In the genomic region with DNA sequence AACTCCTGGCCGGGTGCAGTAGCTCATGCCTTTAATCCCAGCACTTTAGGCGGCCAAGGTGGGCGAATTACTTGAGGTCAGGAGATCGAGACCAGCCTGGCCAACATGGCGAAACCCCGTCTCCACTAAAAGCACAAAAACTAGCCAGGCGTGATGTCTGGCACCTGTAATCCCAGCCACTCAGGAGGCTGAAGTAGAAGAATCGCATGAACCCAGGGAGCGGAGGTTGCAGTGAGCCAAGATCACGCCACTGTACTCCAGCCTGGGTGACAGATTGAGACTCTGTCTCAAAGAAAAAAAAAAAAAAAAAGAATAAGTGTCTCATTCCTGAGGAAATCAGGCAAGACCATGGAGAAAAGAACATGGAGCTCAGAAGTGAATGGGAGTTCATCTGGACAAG, we compare ENCODE assay signal across 8 cellular contexts. TPM values are rescaled to one million over a fixed set of nuclear protein-coding genes. Genes with fewer than 3 reads are reported as not detected.
DNase-seq lines count a peak whose midpoint lies in the region; ATAC-seq, FAIRE-seq and TF ChIP-seq lines count a peak whose summit lies in the region.
"Not testable (repeated sequence)": the region's sequence is repeated elsewhere in the genome, so short reads cannot be mapped to it uniquely, and the experiment has no call there.

No MANE protein-coding gene starts in this region.

- not testable (repeated sequence) for FAIRE-seq in A549 (lab: Jason Lieb, UNC)

- POLR2A ChIA-PET in A549 (lab: Yijun Ruan, JAX); activated CD4-positive, alpha-beta T cell treated with anti-CD3 and anti-CD28 coated beads for 36 hours (lab: Charles Lee): not testable (repeated sequence)

- not testable (repeated sequence) for H3K27me3 ChIP-seq in adipocyte (replicated peaks; ENCODE audit: control insufficient read depth, insufficient read depth, low read length); esophagus muscularis mucosa; right lobe of liver

- H3K4me3 Mint-ChIP-seq in activated CD4-positive, alpha-beta T cell treated with anti-CD3 and anti-CD28 coated beads for 36 hours: peak overlapping the region; percentile 86

- H3K4me3 ChIP-seq in A549 (peak overlapping the region; percentile 73; the same call in 2 of the 3 replicates), GM12864 (ENCODE audit: low read depth, low read length) (peak overlapping the region; percentile 91; the same call in 1 of the 2 replicates), NB4 (ENCODE audit: low read depth, low read length) (peak overlapping the region; percentile 86), adipocyte (ENCODE audit: low read length) (peak overlapping the region; percentile 90), esophagus muscularis mucosa (peak overlapping the region in 3 of 4 donors; percentile 76 to 88 (median 81)), right lobe of liver (peak overlapping the region in 2 of 3 donors; percentile 76 to 82), retinal pigment epithelial cell (ENCODE audit: low read length) (peak overlapping the region; percentile 96)

- H3K36me3 ChIP-seq in adipocyte (ENCODE audit: control insufficient read depth, insufficient read depth, low read length, severe bottlenecking): peaks cover 28% of the 10 kb centered on the region
- peaks cover 22 to 54% (median 33%) of the 10 kb centered on the region in 4 donors for H3K36me3 ChIP-seq in esophagus muscularis mucosa
- H3K36me3 ChIP-seq in right lobe of liver: peaks cover 0 to 17% (median 9%) of the 10 kb centered on the region in 4 donors

- not testable (repeated sequence) for H3K27ac ChIP-seq in A549; esophagus muscularis mucosa (replicated peaks in 1 of 4); right lobe of liver

- CTCF ChIA-PET in A549 (lab: Yijun Ruan, JAX): interaction anchor here (0.6 to 3.7 kb wide), 7 partner anchors 9 to 369 kb away, joined by 3 to 18 read pairs (median 4); no protein-coding TSS in a partner anchor
- CTCF ChIA-PET in activated CD4-positive, alpha-beta T cell treated with anti-CD3 and anti-CD28 coated beads for 36 hours (lab: Charles Lee): interaction anchor here (0.6 to 1.4 kb wide), 2 partner anchors 11 to 143 kb away, joined by 3 read pairs; no protein-coding TSS in a partner anchor

- 92% methylated on average over 10 of the region's 10 CpGs for WGBS in A549 (ENCODE audit: missing lambda C conversion rate)
- 97% methylated on average over 10 of the region's 10 CpGs for WGBS in esophagus muscularis mucosa
- 87% methylated on average over 4 of the region's 10 CpGs for WGBS in right lobe of liver (ENCODE audit: insufficient coverage, low coverage, low lambda C conversion rate, missing lambda C conversion rate)

- not testable (repeated sequence) for TF ChIP-seq POLR2A in A549 (IDR thresholded peaks at IDR 0.05; ENCODE audit: low read length); NB4 (IDR thresholded peaks at IDR 0.05; ENCODE audit: extremely low read depth, insufficient read length); esophagus muscularis mucosa (IDR thresholded peaks at IDR 0.05; ENCODE audit: low read depth); right lobe of liver (IDR thresholded peaks at IDR 0.05)

- H3K9me3 ChIP-seq in A549; adipocyte (ENCODE audit: control insufficient read depth, low read length); esophagus muscularis mucosa; right lobe of liver: not testable (repeated sequence)

- not testable (repeated sequence) for H3K27me3 Mint-ChIP-seq in activated CD4-positive, alpha-beta T cell treated with anti-CD3 and anti-CD28 coated beads for 36 hours

- not testable (repeated sequence) for TF ChIP-seq CTCF in A549 (IDR thresholded peaks at IDR 0.05); GM12864 (IDR thresholded peaks at IDR 0.05; ENCODE audit: low read depth, low read length, missing control alignments); NB4 (IDR thresholded peaks at IDR 0.05; ENCODE audit: low read depth, low read length); esophagus muscularis mucosa (IDR thresholded peaks at IDR 0.05); right lobe of liver (IDR thresholded peaks at IDR 0.05); retinal pigment epithelial cell (conservative IDR thresholded peaks at IDR 0.05; ENCODE audit: low read depth, low read length)

- peak overlapping the region; percentile 75 for H3K4me2 ChIP-seq in A549

- H3K27ac Mint-ChIP-seq in activated CD4-positive, alpha-beta T cell treated with anti-CD3 and anti-CD28 coated beads for 36 hours: peak overlapping the region; percentile 98

- not testable (repeated sequence) for TF ChIP-seq EP300 in A549 (IDR thresholded peaks at IDR 0.05); esophagus muscularis mucosa (IDR thresholded peaks at IDR 0.05)

- intact Hi-C loops in activated CD4-positive, alpha-beta T cell treated with anti-CD3 and anti-CD28 coated beads for 36 hours (cut with DNase I, micrococcal nuclease); right lobe of liver (cut with DNase I): not testable (repeated sequence)
- intact Hi-C loops in esophagus muscularis mucosa (cut with DNase I): loop anchor here (5.0 kb wide), 1 partner anchor 154 kb away; a partner anchor contains a TSS

- not testable (repeated sequence) for TF ChIP-seq RAD21 in A549 (conservative IDR thresholded peaks at IDR 0.05 in 1 of 2, IDR thresholded peaks at IDR 0.05 in 1 of 2)

- H3K36me3 Mint-ChIP-seq in activated CD4-positive, alpha-beta T cell treated with anti-CD3 and anti-CD28 coated beads for 36 hours (ENCODE audit: low read depth): peaks cover 22% of the 10 kb centered on the region

- H3K9ac ChIP-seq in adipocyte (ENCODE audit: low read length): peak overlapping the region; percentile 99

- H3K9me3 Mint-ChIP-seq in activated CD4-positive, alpha-beta T cell treated with anti-CD3 and anti-CD28 coated beads for 36 hours (ENCODE audit: low read depth): not testable (repeated sequence)

- DNase-seq in A549 (ENCODE audit: low read depth in 1 of 2, low spot score in 1 of 2); GM12864 (ENCODE audit: low read depth); NB4 (ENCODE audit: low read depth); activated CD4-positive, alpha-beta T cell treated with anti-CD3 and anti-CD28 coated beads for 36 hours; adipocyte (ENCODE audit: low read depth); esophagus muscularis mucosa (ENCODE audit: extremely low spot score); right lobe of liver; retinal pigment epithelial cell (ENCODE audit: low read depth): not testable (repeated sequence)

- H3K4me1 Mint-ChIP-seq in activated CD4-positive, alpha-beta T cell treated with anti-CD3 and anti-CD28 coated beads for 36 hours: peaks cover 29% of the 10 kb centered on the region

- H3K4me1 ChIP-seq in A549: peaks cover 18% of the 10 kb centered on the region
- peaks cover 37% of the 10 kb centered on the region for H3K4me1 ChIP-seq in adipocyte (ENCODE audit: control insufficient read depth, insufficient read depth, low read length)
- H3K4me1 ChIP-seq in esophagus muscularis mucosa: peaks cover 27 to 35% (median 30%) of the 10 kb centered on the region in 4 donors
- H3K4me1 ChIP-seq in right lobe of liver: peaks cover 0 to 21% (median 9%) of the 10 kb centered on the region in 4 donors

- not testable (repeated sequence) for ATAC-seq in A549; activated CD4-positive, alpha-beta T cell treated with anti-CD3 and anti-CD28 coated beads for 36 hours; right lobe of liver

RNA-seq across cellular contexts. Expression of a gene that starts 1.2 kb away (rescaled TPM):
- polyA plus RNA-seq in A549 (2011; rRNA removed) (99.0 and 102 TPM in 2 replicates), A549 (2017; fragmentation: RNase III; extraction: RNeasy Plus Mini Kit Qiagen cat#74134 plus additional on column Dnase treatment) (122 to 129 TPM (median 123 TPM) in 3 replicates)
- polyA plus RNA-seq in A549 (2012; cell fraction: cytosol; rRNA removed): 210 and 263 TPM in 2 replicates
- 94.1 and 111 TPM in 2 replicates for polyA plus RNA-seq in A549 (2012; cell fraction: nucleus; rRNA removed)
- 35.6 and 44.3 TPM in 2 replicates for polyA minus RNA-seq in A549 (2011; rRNA and poly(A)+ RNA removed)
- total RNA-seq in activated CD4-positive, alpha-beta T cell treated with anti-CD3 and anti-CD28 coated beads for 36 hours: 10 to 100 TPM; 58.3 to 67.1 TPM
- total RNA-seq in esophagus muscularis mucosa (10 to 100 TPM; 25.7 to 44.9 (median 34.2) TPM), right lobe of liver (10 to 100 TPM; 25.4 to 38.0 (median 32.7) TPM)

RNA-seq across cellular contexts. Expression of a gene that starts 1.5 kb away (rescaled TPM):
- polyA plus RNA-seq in A549 (2011; rRNA removed) (66.9 and 76.1 TPM in 2 replicates), A549 (2017; fragmentation: RNase III; extraction: RNeasy Plus Mini Kit Qiagen cat#74134 plus additional on column Dnase treatment) (54.9 to 61.1 TPM (median 57.7 TPM) in 3 replicates)
- 72.2 and 72.9 TPM in 2 replicates for polyA plus RNA-seq in A549 (2012; cell fraction: cytosol; rRNA removed)
- 31.9 and 40.3 TPM in 2 replicates for polyA plus RNA-seq in A549 (2012; cell fraction: nucleus; rRNA removed)
- polyA minus RNA-seq in A549 (2011; rRNA and poly(A)+ RNA removed): 16.9 and 17.0 TPM in 2 replicates
- total RNA-seq in activated CD4-positive, alpha-beta T cell treated with anti-CD3 and anti-CD28 coated beads for 36 hours: 10 to 100 TPM; 31.0 to 35.6 TPM
- total RNA-seq in esophagus muscularis mucosa (10 to 100 TPM; 14.5 to 27.8 (median 25.1) TPM), right lobe of liver (10 to 100 TPM; 25.4 to 38.4 (median 33.9) TPM)
